In the genomic region with DNA sequence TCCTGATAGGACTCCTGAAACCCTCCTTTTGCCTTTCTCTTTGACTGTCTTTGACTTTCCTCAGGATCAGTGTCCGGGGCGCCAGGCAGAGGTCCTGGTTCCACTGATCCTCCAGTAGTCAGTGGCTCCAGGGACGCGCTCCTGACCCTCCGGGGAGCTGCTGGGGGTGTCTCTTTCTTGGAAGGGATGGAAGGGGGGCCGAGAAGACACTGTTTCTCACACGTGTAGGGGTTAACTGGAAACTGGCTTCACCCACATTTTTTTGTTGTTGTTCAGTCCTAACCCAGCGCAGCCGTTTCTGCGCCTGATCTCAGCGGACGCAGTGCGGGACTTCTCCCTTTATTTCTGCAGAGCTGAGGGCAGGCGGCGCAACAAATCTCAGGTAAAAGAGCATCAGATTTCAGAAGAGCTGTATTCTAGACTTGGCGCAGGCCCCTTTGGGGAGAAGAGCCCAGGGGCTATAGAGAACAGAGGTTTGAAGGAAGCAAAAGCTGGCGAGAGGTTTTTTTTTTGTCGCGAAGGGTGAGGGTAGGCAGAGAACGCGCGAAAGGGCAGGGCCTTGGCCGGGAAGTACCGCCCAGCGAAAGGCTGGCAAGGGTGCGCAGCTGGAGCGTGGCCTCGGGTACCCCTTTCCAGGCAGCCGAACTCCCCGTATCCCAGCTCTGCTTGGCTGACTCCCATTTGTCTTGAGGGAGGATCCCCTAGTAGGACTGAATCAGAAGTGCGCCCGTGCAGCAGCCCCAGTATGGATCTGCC, we compare ENCODE assay signal across 9 cellular contexts. TPM values are rescaled to one million over a fixed set of nuclear protein-coding genes. Genes with fewer than 3 reads are reported as not detected.
DNase-seq lines count a peak whose midpoint lies in the region; ATAC-seq and TF ChIP-seq lines count a peak whose summit lies in the region.
"Had no signal": no experiment of that assay in that cellular context is flagged by ENCODE, and none has a peak within 500 bp of the region (broad histone marks: within the 10 kb centered on the region; RNA-seq: fewer than 3 reads in every experiment).

No MANE protein-coding gene starts in this region.

- no peak overlapping the region for H3K27ac Mint-ChIP-seq in T-helper 2 cell treated with Interferon-gamma antibody and Interleukin-4, amounts not matched to agents 5 μg/mL and 100 μg/mL, for 36 hours

- no peak for DNase-seq in T-helper 2 cell treated with Interferon-gamma antibody and Interleukin-4, amounts not matched to agents 5 μg/mL and 100 μg/mL, for 36 hours (ENCODE audit: low spot score)
- DNase-seq in T-helper 2 cell (no peak), PC-9 (no peak), retinal pigment epithelial cell (ENCODE audit: low read depth) (no peak), Ammon's horn (ENCODE audit: low spot score) (no peak), left ventricle myocardium superior (no peak)

- no peaks in the 10 kb centered on the region for H3K36me3 Mint-ChIP-seq in T-helper 2 cell treated with Interferon-gamma antibody and Interleukin-4, amounts not matched to agents 5 μg/mL and 100 μg/mL, for 36 hours (ENCODE audit: low read depth)

- H3K4me1 Mint-ChIP-seq in T-helper 2 cell treated with Interferon-gamma antibody and Interleukin-4, amounts not matched to agents 5 μg/mL and 100 μg/mL, for 36 hours (ENCODE audit: low read depth), result peaks cover 62% of the 10 kb centered on the region

- H3K27ac ChIP-seq in PC-9 (no peak overlapping the region), esophagus (ENCODE audit: low read depth in 2 of 2, low read length in 1 of 2) (no peak overlapping the region)
- H3K27ac ChIP-seq: A549 had no signal

- no peaks in the 10 kb centered on the region for H3K9me3 ChIP-seq in PC-9 (ENCODE audit: insufficient read depth, low read depth)
- peaks cover 0 to 5% of the 10 kb centered on the region in 2 donors for H3K9me3 ChIP-seq in esophagus (ENCODE audit: control insufficient read depth in 2 of 2, insufficient read depth in 1 of 2, low read depth in 1 of 2, low read length in 1 of 2)
- H3K9me3 ChIP-seq: A549 had no signal

- peaks cover 98% of the 10 kb centered on the region for H3K27me3 Mint-ChIP-seq in T-helper 2 cell treated with Interferon-gamma antibody and Interleukin-4, amounts not matched to agents 5 μg/mL and 100 μg/mL, for 36 hours (ENCODE audit: low read depth)

- POLR2A ChIA-PET in PC-9 (lab: Charles Lee; ENCODE audit: unreplicated experiment), result no interaction called here

- ATAC-seq in HG03354 (IDR thresholded peaks at IDR 0.05; ENCODE audit: poor library complexity, severe bottlenecking, unreplicated experiment) (no peak), left ventricle myocardium superior (no peak)
- ATAC-seq: A549 had no signal

- H3K27me3 ChIP-seq in PC-9 (ENCODE audit: insufficient read depth, low read depth) (peaks cover 13% of the 10 kb centered on the region; the same call in 1 of the 2 replicates), esophagus (ENCODE audit: control insufficient read depth in 1 of 2, insufficient read depth in 2 of 2, low read length in 2 of 2) (peaks cover 4 to 61% of the 10 kb centered on the region in 2 donors)

- TF ChIP-seq CTCF in PC-9 (conservative IDR thresholded peaks at IDR 0.05), result no peak
- TF ChIP-seq CTCF in retinal pigment epithelial cell (conservative IDR thresholded peaks at IDR 0.05; ENCODE audit: low read depth, low read length), result no peak

- H3K4me3 Mint-ChIP-seq in T-helper 2 cell treated with Interferon-gamma antibody and Interleukin-4, amounts not matched to agents 5 μg/mL and 100 μg/mL, for 36 hours, result peak overlapping the region; percentile 91

- intact Hi-C loops in PC-9 (cut with micrococcal nuclease; ENCODE audit: unreplicated experiment) (loop anchor here (10.0 kb wide), 1 partner anchor 362 kb away; no protein-coding TSS in a partner anchor), left ventricle myocardium superior (cut with micrococcal nuclease) (no loop called here)

- H3K9me3 Mint-ChIP-seq in T-helper 2 cell treated with Interferon-gamma antibody and Interleukin-4, amounts not matched to agents 5 μg/mL and 100 μg/mL, for 36 hours, result no peaks in the 10 kb centered on the region

- H3K79me2 ChIP-seq in PC-9 (ENCODE audit: low read depth), result no peaks in the 10 kb centered on the region

- no peaks in the 10 kb centered on the region for H3F3A ChIP-seq in PC-9 (ENCODE audit: insufficient read depth, low read depth)

- BruUV-seq in PC-9 (replicated peaks; lab: Mats Ljungman, UMichigan), result no TSS peak

- H3K4me1 ChIP-seq in PC-9 (replicated peaks; ENCODE audit: insufficient read depth), result peaks cover 14% of the 10 kb centered on the region
- peaks cover 22 to 32% of the 10 kb centered on the region in 2 donors for H3K4me1 ChIP-seq in esophagus (ENCODE audit: control insufficient read depth in 2 of 2, insufficient read depth in 2 of 2, low read length in 1 of 2)

- H2AFZ ChIP-seq in PC-9, result peak overlapping the region; percentile 82

- peak overlapping the region; percentile 73 for H3K4me2 ChIP-seq in PC-9

- 4 to 5% methylated on average over 32 of the region's 32 CpGs for WGBS in esophagus, 2 donors

- H3K4me3 ChIP-seq in PC-9 (peak overlapping the region; percentile 51), esophagus (ENCODE audit: low read depth in 1 of 2, low read length in 2 of 2) (peak overlapping the region; percentile 8 to 30), retinal pigment epithelial cell (ENCODE audit: low read length) (peak overlapping the region; percentile 20)

- H3K36me3 ChIP-seq in PC-9 (ENCODE audit: low read depth), result no peaks in the 10 kb centered on the region
- no peaks in the 10 kb centered on the region for H3K36me3 ChIP-seq in esophagus (ENCODE audit: control insufficient read depth in 2 of 2, insufficient read depth in 2 of 2, low read length in 1 of 2)

- CTCF ChIA-PET in PC-9 (lab: Charles Lee), result no interaction called here

- H3K9me2 ChIP-seq in PC-9 (ENCODE audit: insufficient read depth), result no peaks in the 10 kb centered on the region

- no peaks in the 10 kb centered on the region for H4K20me1 ChIP-seq in PC-9 (ENCODE audit: insufficient read depth)

RNA-seq across cellular contexts. Expression of gene LHX9, which starts 4.3 kb away (rescaled TPM):
- total RNA-seq in PC-9 (2021), result 0.08 and 0.44 TPM in 2 replicates
- not detected for polyA plus RNA-seq in esophagus
- total RNA-seq in left ventricle myocardium superior, result 0.27 TPM

RNA-seq across cellular contexts. Expression of gene C1orf53, which starts 10.5 kb away (rescaled TPM):
- total RNA-seq in PC-9 (2021), result 6.0 and 9.5 TPM in 2 replicates
- polyA plus RNA-seq in esophagus, result 1 to 10 TPM; 6.3 to 6.6 TPM
- total RNA-seq in left ventricle myocardium superior, result 4.9 TPM
